ENCODE assay signal across 8 cellular contexts in the genomic region with DNA sequence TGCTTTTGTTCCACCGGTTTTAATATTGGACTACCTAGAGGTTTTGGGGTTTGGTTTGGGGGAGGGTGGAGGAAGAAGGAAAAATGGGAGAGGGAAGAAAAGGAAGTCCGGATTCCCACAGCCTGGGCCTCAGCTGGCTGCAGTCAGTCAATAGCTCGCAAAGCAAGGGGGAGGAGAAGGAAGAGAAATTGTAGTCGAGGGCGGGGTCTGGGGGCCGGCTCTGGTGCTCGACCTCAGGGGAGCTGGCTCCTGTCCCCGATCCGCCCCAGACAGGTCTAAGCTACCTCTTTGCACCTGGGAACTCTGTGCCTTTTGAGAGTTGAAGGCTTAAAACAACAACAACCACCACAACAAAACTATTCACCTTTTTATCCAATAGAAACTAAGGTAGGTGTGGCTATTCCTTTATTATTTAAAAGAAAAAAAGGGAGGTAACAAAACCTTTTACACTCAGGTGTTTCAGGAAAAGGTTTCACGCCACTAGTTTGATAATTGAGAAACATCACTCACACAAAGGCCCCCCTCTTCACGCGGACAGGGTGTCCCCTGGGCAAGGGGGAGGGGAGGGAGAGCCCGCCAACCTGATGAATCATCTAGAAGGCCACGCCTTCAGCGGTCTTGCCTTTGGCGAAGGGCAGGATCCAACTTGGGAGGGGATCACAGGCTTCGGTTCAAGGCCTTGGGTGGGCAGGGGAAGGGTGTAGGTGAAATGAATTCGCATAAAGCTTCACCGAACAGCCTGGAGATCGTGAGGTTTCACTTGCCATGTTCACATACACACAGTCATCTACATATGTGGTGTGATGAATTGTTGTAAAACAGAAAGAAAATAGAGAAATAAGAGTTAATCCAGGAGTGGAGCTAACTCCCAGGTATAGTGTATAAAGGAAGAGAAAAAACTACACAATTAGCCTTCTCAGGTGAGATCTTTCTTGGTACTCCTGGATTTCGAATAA. TPM values are rescaled to one million over a fixed set of nuclear protein-coding genes. Genes with fewer than 3 reads are reported as not detected.
DNase-seq lines count a peak whose midpoint lies in the region; ATAC-seq and TF ChIP-seq lines count a peak whose summit lies in the region.

No MANE protein-coding gene starts in this region.

- H3K27me3 ChIP-seq in HCT116 (ENCODE audit: insufficient read depth, low read length) = no peaks in the 10 kb centered on the region

- no peaks in the 10 kb centered on the region for H3K9me3 ChIP-seq in HCT116 (ENCODE audit: control insufficient read depth in 1 of 2, insufficient read depth in 1 of 2, low read depth in 1 of 2, low read length in 2 of 2)

- peak; percentile 80 for ATAC-seq in HCT116
- ATAC-seq in left ventricle myocardium superior = peak; percentile 63

- peak overlapping the region; percentile 91 for H2AFZ ChIP-seq in HCT116 (ENCODE audit: low read depth, low read length, poor library complexity, severe bottlenecking)

- peak overlapping the region; percentile 46 for H3K27ac ChIP-seq in HCT116 (ENCODE audit: low read depth, low read length)

- POLR2A ChIA-PET in HCT116 (lab: Charles Lee) = interaction anchor here (1.3 to 1.4 kb wide), 2 partner anchors 8 to 87 kb away, joined by 3 read pairs; no protein-coding TSS in a partner anchor

- H3K4me2 ChIP-seq in HCT116 (ENCODE audit: low read length) = peak overlapping the region; percentile 88

- peak overlapping the region; percentile 51 for H3K9ac ChIP-seq in HCT116 (ENCODE audit: low read length)

- no peaks in the 10 kb centered on the region for H3K36me3 ChIP-seq in HCT116 (ENCODE audit: control insufficient read depth in 1 of 2, insufficient read depth in 2 of 2, low read length in 2 of 2)

- no peaks in the 10 kb centered on the region for H3K9me2 ChIP-seq in HCT116 (ENCODE audit: insufficient read depth)

- H3K4me3 ChIP-seq in HCT116 (replicated peaks in 1 of 2; ENCODE audit: low read depth in 1 of 2, low read length in 2 of 2) = peak overlapping the region; percentile 38 to 55

- DNase-seq in HCT116 (ENCODE audit: low read depth, low spot score) = no peak
- peak; percentile 80 for DNase-seq in SW480 (ENCODE audit: low spot score)
- DNase-seq in left ventricle myocardium superior = peak; percentile 39
- DNase-seq in renal cortical epithelial cell (ENCODE audit: low read depth) = peak; percentile 82
- no peak for DNase-seq in kidney glomerular epithelial cell (lab: John Stamatoyannopoulos, UW)
- DNase-seq in amniotic stem cell (lab: John Stamatoyannopoulos, UW) = no peak
- DNase-seq in GM03348 (ENCODE audit: low spot score) = no peak
- DNase-seq in activated naive CD4-positive, alpha-beta T cell treated with Interleukin-2 at 50 U/mL for 16 hours = no peak

- no peak for TF ChIP-seq POLR2A in HCT116 (IDR thresholded peaks at IDR 0.05; ENCODE audit: borderline replicate concordance, extremely low read depth, insufficient read depth, insufficient read length)

- no peaks in the 10 kb centered on the region for H3K79me2 ChIP-seq in HCT116 (ENCODE audit: insufficient read depth, low read length)

- intact Hi-C loops in HCT116 (cut with micrococcal nuclease) (loop anchor here (5.0 kb wide), 2 partner anchors 101 to 396 kb away; no protein-coding TSS in a partner anchor), left ventricle myocardium superior (cut with micrococcal nuclease) (no loop called here)

- H3K4me1 ChIP-seq in HCT116 (ENCODE audit: control insufficient read depth in 1 of 2, insufficient read depth in 2 of 2, low read length in 2 of 2) = peaks cover 18 to 30% of the 10 kb centered on the region in 2 experiments

- CTCF ChIA-PET in HCT116 (lab: Charles Lee) = interaction anchor here (1.0 to 1.8 kb wide), 2 partner anchors 9 to 114 kb away, joined by 3 to 6 read pairs; no protein-coding TSS in a partner anchor

- TF ChIP-seq RAD21 in HCT116 (IDR thresholded peaks at IDR 0.05; ENCODE audit: low read depth) = no peak

- RAD21 ChIA-PET in HCT116 (lab: Charles Lee; ENCODE audit: low non-redundant PET in 1 of 2, low total read pairs in 2 of 2, uncharacterized antibody in 2 of 2, unreplicated experiment in 2 of 2) = no interaction called here

- TF ChIP-seq CTCF in HCT116 (IDR thresholded peaks at IDR 0.05 in 2 of 3, conservative IDR thresholded peaks at IDR 0.05 in 1 of 3; ENCODE audit: borderline replicate concordance in 1 of 3, insufficient read depth in 1 of 3, low read depth in 2 of 3, low read length in 2 of 3) = no peak

- no TSS peak for BruUV-seq in HCT116 (replicated peaks; lab: Mats Ljungman, UMichigan)

- no peaks in the 10 kb centered on the region for H4K20me1 ChIP-seq in HCT116 (ENCODE audit: insufficient read depth)

TF ChIP-seq in HCT116, 20 proteins besides CTCF, POLR2A, EP300 and RAD21:
- TF ChIP-seq, protein P1, sequence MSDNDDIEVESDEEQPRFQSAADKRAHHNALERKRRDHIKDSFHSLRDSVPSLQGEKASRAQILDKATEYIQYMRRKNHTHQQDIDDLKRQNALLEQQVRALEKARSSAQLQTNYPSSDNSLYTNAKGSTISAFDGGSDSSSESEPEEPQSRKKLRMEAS (IDR thresholded peaks at IDR 0.05) = no peak
- TF ChIP-seq SIN3A (IDR thresholded peaks at IDR 0.05; ENCODE audit: low read depth) = no peak
- peak; percentile 48 for TF ChIP-seq FOSL1 (IDR thresholded peaks at IDR 0.05; ENCODE audit: low read depth)
- TF ChIP-seq EGR1 (IDR thresholded peaks at IDR 0.05; ENCODE audit: low read depth) = no peak
- no peak for TF ChIP-seq ATF3 (IDR thresholded peaks at IDR 0.05)
- TF ChIP-seq SP1 (IDR thresholded peaks at IDR 0.05; ENCODE audit: low read depth) = peak; percentile 45
- TF ChIP-seq ZFX (IDR thresholded peaks at IDR 0.05) = no peak
- TF ChIP-seq EZH2phosphoT487 (IDR thresholded peaks at IDR 0.05; ENCODE audit: borderline replicate concordance) = no peak
- no peak; the same call in 1 of the 2 replicates for TF ChIP-seq CBX3 (IDR thresholded peaks at IDR 0.05; ENCODE audit: low read depth)
- TF ChIP-seq ZNF274 (IDR thresholded peaks at IDR 0.05; ENCODE audit: low read depth, low read length) = no peak
- TF ChIP-seq SRF (IDR thresholded peaks at IDR 0.05; ENCODE audit: low read depth) = no peak
- TF ChIP-seq TCF7L2 (IDR thresholded peaks at IDR 0.05; ENCODE audit: borderline replicate concordance, extremely low read depth, insufficient read depth, insufficient read length) = peak; percentile 12
- no peak for TF ChIP-seq ZBTB33 (IDR thresholded peaks at IDR 0.05; ENCODE audit: extremely low read depth, insufficient replicate concordance, low read length)
- no peak; the same call in 1 of the 2 replicates for TF ChIP-seq POLR2AphosphoS5 (IDR thresholded peaks at IDR 0.05; ENCODE audit: low read depth, low read length)
- no peak for TF ChIP-seq ELF1 (IDR thresholded peaks at IDR 0.05; ENCODE audit: borderline replicate concordance, low read depth)
- TF ChIP-seq JUND (IDR thresholded peaks at IDR 0.05) = peak; percentile 60; the same call in 1 of the 2 replicates
- no peak for TF ChIP-seq EZH2 (IDR thresholded peaks at IDR 0.05)
- peak; percentile 1 for TF ChIP-seq YY1 (IDR thresholded peaks at IDR 0.05; ENCODE audit: extremely low read depth, insufficient replicate concordance, low read depth, low read length)
- TF ChIP-seq, protein P2, sequence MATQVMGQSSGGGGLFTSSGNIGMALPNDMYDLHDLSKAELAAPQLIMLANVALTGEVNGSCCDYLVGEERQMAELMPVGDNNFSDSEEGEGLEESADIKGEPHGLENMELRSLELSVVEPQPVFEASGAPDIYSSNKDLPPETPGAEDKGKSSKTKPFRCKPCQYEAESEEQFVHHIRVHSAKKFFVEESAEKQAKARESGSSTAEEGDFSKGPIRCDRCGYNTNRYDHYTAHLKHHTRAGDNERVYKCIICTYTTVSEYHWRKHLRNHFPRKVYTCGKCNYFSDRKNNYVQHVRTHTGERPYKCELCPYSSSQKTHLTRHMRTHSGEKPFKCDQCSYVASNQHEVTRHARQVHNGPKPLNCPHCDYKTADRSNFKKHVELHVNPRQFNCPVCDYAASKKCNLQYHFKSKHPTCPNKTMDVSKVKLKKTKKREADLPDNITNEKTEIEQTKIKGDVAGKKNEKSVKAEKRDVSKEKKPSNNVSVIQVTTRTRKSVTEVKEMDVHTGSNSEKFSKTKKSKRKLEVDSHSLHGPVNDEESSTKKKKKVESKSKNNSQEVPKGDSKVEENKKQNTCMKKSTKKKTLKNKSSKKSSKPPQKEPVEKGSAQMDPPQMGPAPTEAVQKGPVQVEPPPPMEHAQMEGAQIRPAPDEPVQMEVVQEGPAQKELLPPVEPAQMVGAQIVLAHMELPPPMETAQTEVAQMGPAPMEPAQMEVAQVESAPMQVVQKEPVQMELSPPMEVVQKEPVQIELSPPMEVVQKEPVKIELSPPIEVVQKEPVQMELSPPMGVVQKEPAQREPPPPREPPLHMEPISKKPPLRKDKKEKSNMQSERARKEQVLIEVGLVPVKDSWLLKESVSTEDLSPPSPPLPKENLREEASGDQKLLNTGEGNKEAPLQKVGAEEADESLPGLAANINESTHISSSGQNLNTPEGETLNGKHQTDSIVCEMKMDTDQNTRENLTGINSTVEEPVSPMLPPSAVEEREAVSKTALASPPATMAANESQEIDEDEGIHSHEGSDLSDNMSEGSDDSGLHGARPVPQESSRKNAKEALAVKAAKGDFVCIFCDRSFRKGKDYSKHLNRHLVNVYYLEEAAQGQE (IDR thresholded peaks at IDR 0.05; ENCODE audit: low read depth) = no peak
- TF ChIP-seq CEBPB (IDR thresholded peaks at IDR 0.05; ENCODE audit: low read depth) = no peak

RNA-seq across cellular contexts. Expression of gene LNX1, which starts 1.7 kb away (rescaled TPM):
- total RNA-seq in HCT116 (2021; ENCODE audit: unreplicated experiment) (3.3 TPM), left ventricle myocardium superior (9.1 TPM), renal cortical epithelial cell (1.7 and 6.4 TPM in 2 replicates)
- 3.7 TPM in 2 replicates for polyA plus RNA-seq in HCT116 (2012)

Comparison
In these comparisons a context has a peak if more than half of its experiments do, and no peak if none do; other contexts are left out.
1. DNase-seq: peak in SW480 (single experiment), left ventricle myocardium superior (single experiment) and renal cortical epithelial cell (single experiment); none in HCT116 (single experiment), kidney glomerular epithelial cell (single experiment), amniotic stem cell (single experiment), GM03348 (single experiment) and activated naive CD4-positive, alpha-beta T cell treated with Interleukin-2 at 50 U/mL for 16 hours (single experiment).